8 cellular contexts compared by ENCODE assay signal in genomic region chr16:15704545-15704987, GRCh38. TPM values are rescaled to one million over a fixed set of nuclear protein-coding genes. Genes with fewer than 3 reads are reported as not detected.
A peak's percentile ranks its signal among the peaks of the same experiment; 100 is the strongest.
DNase-seq lines count a peak whose midpoint lies in the region; ATAC-seq, FAIRE-seq and TF ChIP-seq lines count a peak whose summit lies in the region.

No MANE protein-coding gene starts in this region.

- H3K27ac ChIP-seq in A549 = no peak overlapping the region

- ATAC-seq in A549 (peak; percentile 87 to 95), HG02981 (IDR thresholded peaks at IDR 0.05; ENCODE audit: unreplicated experiment) (no peak)

- CTCF ChIA-PET in A549 (lab: Yijun Ruan, JAX) = interaction anchor here (0.6 to 4.2 kb wide), 25 partner anchors 8 to 283 kb away, joined by 3 to 45 read pairs (median 4); no protein-coding TSS in a partner anchor

- 55% methylated on average over 8 of the region's 8 CpGs for WGBS in A549 (ENCODE audit: missing lambda C conversion rate)

- DNase-seq in A549 (ENCODE audit: low read depth in 1 of 2, low spot score in 1 of 2) (peak; percentile 75 to 84), GM18507 (ENCODE audit: extremely low spot score, insufficient read length, low read depth) (peak; percentile 48), NCI-H460 (ENCODE audit: extremely low read depth, low read depth) (peak; percentile 74), dermis microvascular lymphatic vessel endothelial cell (ENCODE audit: low read depth in 2 of 2) (peak; percentile 47 to 80), lung microvascular endothelial cell (ENCODE audit: low read depth in 2 of 2) (peak; percentile 78 to 81)
- DNase-seq in activated CD4-positive, alpha-beta T cell treated with anti-CD3 and anti-CD28 coated beads, Interleukin-2, amount 50 U/mL, for 4 hours = peak; percentile 67 to 77
- peak; percentile 63 for DNase-seq in stimulated activated CD8-positive, alpha-beta memory T cell treated with anti-CD3 and anti-CD28 coated beads, Interleukin-15, amount 100 ng/mL, for 1 hour (ENCODE audit: low read depth)

- no peaks in the 10 kb centered on the region for H3K9me3 ChIP-seq in A549

- POLR2A ChIA-PET in A549 (lab: Yijun Ruan, JAX) = no interaction called here

- TF ChIP-seq RAD21 in A549 (conservative IDR thresholded peaks at IDR 0.05 in 1 of 2, IDR thresholded peaks at IDR 0.05 in 1 of 2) = peak; percentile 84 to 87

- FAIRE-seq in A549 (lab: Jason Lieb, UNC) (peak; percentile 46), GM18507 (lab: Jason Lieb, UNC) (peak; percentile 57)

- H3K4me2 ChIP-seq in A549 = no peak overlapping the region

- TF ChIP-seq CTCF in A549 (IDR thresholded peaks at IDR 0.05) = peak; percentile 86

- no peak for TF ChIP-seq EP300 in A549 (IDR thresholded peaks at IDR 0.05)

- no peak overlapping the region for H3K4me3 ChIP-seq in A549

- no peak for TF ChIP-seq POLR2A in A549 (IDR thresholded peaks at IDR 0.05; ENCODE audit: low read length)

- no peaks in the 10 kb centered on the region for H3K4me1 ChIP-seq in A549

TF ChIP-seq in A549, 52 proteins besides CTCF, POLR2A, EP300 and RAD21:
- TF ChIP-seq JUN (IDR thresholded peaks at IDR 0.05) (no peak), SMC3 (IDR thresholded peaks at IDR 0.05) (peak; percentile 72), CEBPB (IDR thresholded peaks at IDR 0.05) (no peak), E2F6 (IDR thresholded peaks at IDR 0.05; ENCODE audit: borderline replicate concordance, low read depth) (no peak), FOSB (CRISPR knock-in tag; IDR thresholded peaks at IDR 0.05) (no peak), RFX5 (IDR thresholded peaks at IDR 0.05) (no peak), BHLHE40 (IDR thresholded peaks at IDR 0.05; ENCODE audit: low read depth, low read length) (no peak), HOXB5 (CRISPR knock-in tag; IDR thresholded peaks at IDR 0.05) (no peak)

RNA-seq across cellular contexts. Expression of gene NDE1, which starts 54.5 kb away (rescaled TPM):
- polyA plus RNA-seq in A549 (2011; rRNA removed) (26.8 and 30.6 TPM in 2 replicates), A549 (2017; fragmentation: RNase III; extraction: RNeasy Plus Mini Kit Qiagen cat#74134 plus additional on column Dnase treatment) (25.8 to 27.6 TPM (median 26.4 TPM) in 3 replicates)
- polyA plus RNA-seq in A549 (2012; cell fraction: cytosol; rRNA removed) = 23.0 and 23.7 TPM in 2 replicates
- polyA plus RNA-seq in A549 (2012; cell fraction: nucleus; rRNA removed) = 15.9 and 20.4 TPM in 2 replicates
- polyA minus RNA-seq in A549 (2011; rRNA and poly(A)+ RNA removed) = 23.2 and 31.4 TPM in 2 replicates
- 96.7 and 103 TPM in 2 replicates for total RNA-seq in NCI-H460 (2014; rRNA removed; shearing (Covaris generic))
- polyA plus RNA-seq in NCI-H460 (2014; cell fraction: nucleus; rRNA removed) = 39.1 and 42.8 TPM in 2 replicates
- total RNA-seq in dermis microvascular lymphatic vessel endothelial cell (31.5 and 36.8 TPM in 2 replicates), lung microvascular endothelial cell (17.5 and 22.0 TPM in 2 replicates)
